Comparison of ENCODE assay signal across 19 cellular contexts in genomic region chr2:11111811-11112425, GRCh38. TPM values are rescaled to one million over a fixed set of nuclear protein-coding genes. Genes with fewer than 3 reads are reported as not detected.
A peak's percentile ranks its signal among the peaks of the same experiment; 100 is the strongest.
DNase-seq lines count a peak whose midpoint lies in the region; TF ChIP-seq lines count a peak whose summit lies in the region.
"Had no signal": no experiment of that assay in that cellular context is flagged by ENCODE, and none has a peak within 500 bp of the region (broad histone marks: within the 10 kb centered on the region; RNA-seq: fewer than 3 reads in every experiment).

No MANE protein-coding gene starts in this region.

- H2AFZ ChIP-seq in osteoblast (ENCODE audit: low read length): no peak overlapping the region

- POLR2A ChIA-PET in activated CD4-positive, alpha-beta memory T cell treated with anti-CD3 and anti-CD28 coated beads for 36 hours (lab: Charles Lee): no interaction called here
- POLR2A ChIA-PET in activated CD4-positive, alpha-beta memory T cell treated with anti-CD3 and anti-CD28 coated beads, Interleukin-2, amount 10 ng/mL, durations not matched to agents 7 days and 5 days (lab: Charles Lee): no interaction called here

- H3K27ac Mint-ChIP-seq in activated CD4-positive, alpha-beta memory T cell treated with anti-CD3 and anti-CD28 coated beads for 36 hours: no peak overlapping the region
- H3K27ac Mint-ChIP-seq in activated CD4-positive, alpha-beta memory T cell treated with anti-CD3 and anti-CD28 coated beads, Interleukin-2, amount 10 ng/mL, durations not matched to agents 7 days and 5 days: no peak overlapping the region
- H3K27ac Mint-ChIP-seq: T-helper 2 cell treated with Interferon-gamma antibody and Interleukin-4, amounts not matched to agents 5 μg/mL and 100 μg/mL, for 36 hours had no signal

- H4K20me1 ChIP-seq in osteoblast (ENCODE audit: insufficient read depth, low read length): no peaks in the 10 kb centered on the region

- H3K27ac ChIP-seq in osteoblast (ENCODE audit: low read depth, low read length): no peak overlapping the region
- H3K27ac ChIP-seq: psoas muscle, SJCRH30 had no signal

- H3K9me3 ChIP-seq in osteoblast (ENCODE audit: low read depth, low read length): no peaks in the 10 kb centered on the region
- H3K9me3 ChIP-seq: psoas muscle, SJCRH30 had no signal

- no peaks in the 10 kb centered on the region for H3K79me2 ChIP-seq in osteoblast (ENCODE audit: insufficient read depth, low read length)

- CTCF ChIA-PET in activated CD4-positive, alpha-beta memory T cell treated with anti-CD3 and anti-CD28 coated beads for 36 hours (lab: Charles Lee): interaction anchor here (1.1 kb wide), 1 partner anchor 13 kb away, joined by 3 read pairs; no protein-coding TSS in a partner anchor
- CTCF ChIA-PET in activated CD4-positive, alpha-beta memory T cell treated with anti-CD3 and anti-CD28 coated beads, Interleukin-2, amount 10 ng/mL, durations not matched to agents 7 days and 5 days (lab: Charles Lee): no interaction called here

- peaks cover 5% of the 10 kb centered on the region for H3K9me3 Mint-ChIP-seq in activated CD4-positive, alpha-beta memory T cell treated with anti-CD3 and anti-CD28 coated beads for 36 hours
- H3K9me3 Mint-ChIP-seq in activated CD4-positive, alpha-beta memory T cell treated with anti-CD3 and anti-CD28 coated beads, Interleukin-2, amount 10 ng/mL, durations not matched to agents 7 days and 5 days: peaks cover 16% of the 10 kb centered on the region

- H3K4me1 ChIP-seq in osteoblast (ENCODE audit: insufficient read depth, low read length): no peaks in the 10 kb centered on the region
- H3K4me1 ChIP-seq: psoas muscle, SJCRH30 had no signal

- no peak overlapping the region for H3K4me3 Mint-ChIP-seq in activated CD4-positive, alpha-beta memory T cell treated with anti-CD3 and anti-CD28 coated beads for 36 hours
- H3K4me3 Mint-ChIP-seq in activated CD4-positive, alpha-beta memory T cell treated with anti-CD3 and anti-CD28 coated beads, Interleukin-2, amount 10 ng/mL, durations not matched to agents 7 days and 5 days: no peak overlapping the region
- H3K4me3 Mint-ChIP-seq: activated B cell treated with CpG ODN at 0.5 μM for 24 hours; neural crest cell; T-helper 2 cell treated with Interferon-gamma antibody and Interleukin-4, amounts not matched to agents 5 μg/mL and 100 μg/mL, for 36 hours had no signal

- H3K4me1 Mint-ChIP-seq in activated CD4-positive, alpha-beta memory T cell treated with anti-CD3 and anti-CD28 coated beads for 36 hours (ENCODE audit: low read depth): no peaks in the 10 kb centered on the region
- no peaks in the 10 kb centered on the region for H3K4me1 Mint-ChIP-seq in activated CD4-positive, alpha-beta memory T cell treated with anti-CD3 and anti-CD28 coated beads, Interleukin-2, amount 10 ng/mL, durations not matched to agents 7 days and 5 days
- H3K4me1 Mint-ChIP-seq: activated B cell treated with CpG ODN at 0.5 μM for 24 hours had no signal

- TF ChIP-seq CTCF in osteoblast (IDR thresholded peaks at IDR 0.05; ENCODE audit: extremely low read depth, low read depth, low read length): no peak

- H3K27me3 Mint-ChIP-seq in activated CD4-positive, alpha-beta memory T cell treated with anti-CD3 and anti-CD28 coated beads for 36 hours: no peaks in the 10 kb centered on the region
- H3K27me3 Mint-ChIP-seq in activated CD4-positive, alpha-beta memory T cell treated with anti-CD3 and anti-CD28 coated beads, Interleukin-2, amount 10 ng/mL, durations not matched to agents 7 days and 5 days: peaks cover 11% of the 10 kb centered on the region
- H3K27me3 Mint-ChIP-seq: activated B cell treated with CpG ODN at 0.5 μM for 24 hours had no signal

- H3K27me3 ChIP-seq in osteoblast (ENCODE audit: insufficient read depth, low read length): peaks cover 14% of the 10 kb centered on the region
- H3K27me3 ChIP-seq: SJCRH30 had no signal

- peak overlapping the region; percentile 23 for H3K4me2 ChIP-seq in osteoblast (ENCODE audit: insufficient read depth, low read length)

- no peaks in the 10 kb centered on the region for H3K36me3 Mint-ChIP-seq in activated CD4-positive, alpha-beta memory T cell treated with anti-CD3 and anti-CD28 coated beads for 36 hours
- no peaks in the 10 kb centered on the region for H3K36me3 Mint-ChIP-seq in activated CD4-positive, alpha-beta memory T cell treated with anti-CD3 and anti-CD28 coated beads, Interleukin-2, amount 10 ng/mL, durations not matched to agents 7 days and 5 days (ENCODE audit: low read depth)

- DNase-seq in activated CD4-positive, alpha-beta memory T cell treated with anti-CD3 and anti-CD28 coated beads for 36 hours: peak; percentile 9
- no peak for DNase-seq in activated CD4-positive, alpha-beta memory T cell treated with anti-CD3 and anti-CD28 coated beads, Interleukin-2, amount 10 ng/mL, durations not matched to agents 7 days and 5 days
- peak; percentile 37 for DNase-seq in M059J (ENCODE audit: low read depth)
- DNase-seq in astrocyte of the hippocampus (ENCODE audit: low read depth, low spot score): peak; percentile 41
- DNase-seq in osteoblast (ENCODE audit: insufficient read length, low spot score, missing footprints): no peak
- DNase-seq in central memory CD4-positive, alpha-beta T cell: no peak
- no peak for DNase-seq in A172 (ENCODE audit: low spot score)
- DNase-seq in stimulated activated CD4-positive, alpha-beta T cell treated with anti-CD3 and anti-CD28 coated beads, Interleukin-4, amount 100 ng/mL, for 1 hour: no peak
- DNase-seq: ACHN, activated B cell treated with CpG ODN at 0.5 μM for 24 hours, activated gamma-delta T cell, amniotic stem cell, NCI-H1105 treated with DMSO at 0.1 percent for 48 hours, NCI-H748 treated with DMSO at 0.1 percent for 48 hours, OCI-M1, psoas muscle, SJCRH30 had no signal

- H3K36me3 ChIP-seq in osteoblast (ENCODE audit: insufficient read depth, low read length): no peaks in the 10 kb centered on the region
- H3K36me3 ChIP-seq: SJCRH30 had no signal

- H3K4me3 ChIP-seq in osteoblast (ENCODE audit: insufficient read depth, low read length): no peak overlapping the region
- H3K4me3 ChIP-seq: psoas muscle, SJCRH30 had no signal

- intact Hi-C loops in activated CD4-positive, alpha-beta memory T cell treated with anti-CD3 and anti-CD28 coated beads for 36 hours (cut with micrococcal nuclease): no loop called here

RNA-seq across cellular contexts. Expression of gene SLC66A3, which starts 43.3 kb away (rescaled TPM):
- 10 to 100 TPM; 14.4 to 15.9 TPM for total RNA-seq in activated CD4-positive, alpha-beta memory T cell treated with anti-CD3 and anti-CD28 coated beads for 36 hours
- 10 to 100 TPM; 22.9 to 23.8 TPM for total RNA-seq in activated CD4-positive, alpha-beta memory T cell treated with anti-CD3 and anti-CD28 coated beads, Interleukin-2, amount 10 ng/mL, durations not matched to agents 7 days and 5 days
- 23.3 and 24.1 TPM in 2 replicates for total RNA-seq in M059J (2014; rRNA removed; shearing (Covaris generic))
- 65.1 and 68.8 TPM in 2 replicates for total RNA-seq in osteoblast
- 26.2 and 29.7 TPM in 2 replicates for total RNA-seq in A172 (2014; rRNA removed; shearing (Covaris generic))

Comparison
In these comparisons a context has a peak if more than half of its experiments do, and no peak if none do; other contexts are left out.
1. DNase-seq: peak in activated CD4-positive, alpha-beta memory T cell treated with anti-CD3 and anti-CD28 coated beads for 36 hours (single experiment), M059J (single experiment) and astrocyte of the hippocampus (single experiment); none in activated CD4-positive, alpha-beta memory T cell treated with anti-CD3 and anti-CD28 coated beads, Interleukin-2, amount 10 ng/mL, durations not matched to agents 7 days and 5 days (single experiment), osteoblast (single experiment), central memory CD4-positive, alpha-beta T cell (single experiment), A172 (single experiment) and stimulated activated CD4-positive, alpha-beta T cell treated with anti-CD3 and anti-CD28 coated beads, Interleukin-4, amount 100 ng/mL, for 1 hour (single experiment).